In genomic region chr2:26846334-26846863, GRCh38 we compare ENCODE assay signal across 8 cellular contexts. TPM values are rescaled to one million over a fixed set of nuclear protein-coding genes. Genes with fewer than 3 reads are reported as not detected.
A peak's percentile ranks its signal among the peaks of the same experiment; 100 is the strongest.
DNase-seq lines count a peak whose midpoint lies in the region; ATAC-seq and TF ChIP-seq lines count a peak whose summit lies in the region.

No MANE protein-coding gene starts in this region.

- intact Hi-C loops in left ventricle myocardium superior (cut with micrococcal nuclease) = loop anchor here (5.0 kb wide), 1 partner anchor 81 kb away; no protein-coding TSS in a partner anchor

- ATAC-seq in left ventricle myocardium superior (peak; percentile 88), GM21390 (IDR thresholded peaks at IDR 0.05; ENCODE audit: unreplicated experiment) (no peak), GM19035 (IDR thresholded peaks at IDR 0.05; ENCODE audit: unreplicated experiment) (no peak)

- peak; percentile 79 for TF ChIP-seq CTCF in GM12872 (IDR thresholded peaks at IDR 0.05; ENCODE audit: insufficient read depth, low read depth, low read length)

- DNase-seq in NCI-H1436 treated with DMSO at 0.1 percent for 48 hours (lab: John Stamatoyannopoulos, UW) (peak; percentile 64), SW 1271 (lab: John Stamatoyannopoulos, UW) (peak; percentile 56 to 91), amniotic epithelial cell (ENCODE audit: low read depth) (peak; percentile 55), left ventricle myocardium superior (peak; percentile 85), pulmonary artery endothelial cell (ENCODE audit: low read depth, low spot score) (peak; percentile 33)

RNA-seq across cellular contexts. Expression of gene DPYSL5, which starts 1.5 kb away (rescaled TPM):
- total RNA-seq in left ventricle myocardium superior (not detected), pulmonary artery endothelial cell (not detected in 2 replicates)

Comparison
In these comparisons a context has a peak if more than half of its experiments do, and no peak if none do; other contexts are left out.
1. DNase-seq: peak in every context shown above with its lines; median percentile 85 in left ventricle myocardium superior; 74 in SW 1271; 64 in NCI-H1436 treated with DMSO at 0.1 percent for 48 hours; 55 in amniotic epithelial cell; 33 in pulmonary artery endothelial cell.